Comparison of ENCODE assay signal across 35 cellular contexts in genomic region chr3:82378370-82378769, GRCh38.
"Had no signal": no experiment of that assay in that cellular context is flagged by ENCODE, and none has a peak within 500 bp of the region (broad histone marks: within the 10 kb centered on the region; RNA-seq: fewer than 3 reads in every experiment).

No MANE protein-coding gene starts in this region.

- H3K27me3 ChIP-seq: adrenal gland, ascending aorta, body of pancreas, brain microvascular endothelial cell, breast epithelium, cardiac muscle cell had no signal

- H3K9me3 ChIP-seq: adrenal gland, ascending aorta had no signal

- H3K4me1 ChIP-seq: adrenal gland, ascending aorta, body of pancreas, breast epithelium had no signal

- H3K27ac ChIP-seq: adrenal gland, ascending aorta, body of pancreas, brain microvascular endothelial cell, breast epithelium, cardiac muscle cell had no signal

- DNase-seq: activated effector memory CD4-positive, alpha-beta T cell treated with anti-CD3 and anti-CD28 coated beads, Interleukin-2, amount 50 U/mL, for 16 hours; activated effector memory CD4-positive, alpha-beta T cell treated with Interleukin-2 at 50 U/mL for 16 hours; activated gamma-delta T cell; activated gamma-delta T cell treated with Interleukin-2 at 50 U/mL for 16 hours; activated naive CD4-positive, alpha-beta T cell; activated naive CD4-positive, alpha-beta T cell treated with anti-CD3 and anti-CD28 coated beads for 36 hours; activated naive CD4-positive, alpha-beta T cell treated with anti-CD3 and anti-CD28 coated beads, Interleukin-2, amount 10 ng/mL, durations not matched to agents 7 days and 5 days; activated naive CD4-positive, alpha-beta T cell treated with anti-CD3 and anti-CD28 coated beads, Interleukin-2, amount 50 U/mL, for 16 hours; activated naive CD4-positive, alpha-beta T cell treated with Interleukin-2 at 50 U/mL for 16 hours; activated naive CD8-positive, alpha-beta T cell treated with anti-CD3 and anti-CD28 coated beads for 36 hours; activated naive CD8-positive, alpha-beta T cell treated with anti-CD3 and anti-CD28 coated beads, Interleukin-2, amount 10 ng/mL, durations not matched to agents 7 days and 5 days; activated naive CD8-positive, alpha-beta T cell treated with anti-CD3 and anti-CD28 coated beads, Interleukin-2, amount 50 U/mL, for 24 hours; activated T-cell treated with anti-CD3 and anti-CD28 coated beads for 4 hours; activated T-cell treated with anti-CD3 and anti-CD28 coated beads, Interleukin-2, amount 50 U/mL, for 1 hour; activated T-cell treated with anti-CD3 and anti-CD28 coated beads, Interleukin-2, amount 50 U/mL, for 24 hours; activated T-cell treated with anti-CD3 and anti-CD28 coated beads, Interleukin-2, amount 50 U/mL, for 4 hours; activated T-cell treated with anti-CD3 and anti-CD28 coated beads, Interleukin-2, amount 50 U/mL, for 48 hours; activated T-cell treated with anti-CD3 and anti-CD28 coated beads, Interleukin-2, amount 50 U/mL, for 72 hours; adrenal gland; amniotic stem cell; amygdala; anterior cingulate cortex; aorta; body of pancreas; brain microvascular endothelial cell; caudate nucleus; central memory CD4-positive, alpha-beta T cell; cerebellar nuclear complex had no signal

- ATAC-seq: activated naive CD4-positive, alpha-beta T cell treated with anti-CD3 and anti-CD28 coated beads, Interleukin-2, amount 50 U/mL, for 72 hours; activated naive CD8-positive, alpha-beta T cell treated with anti-CD3 and anti-CD28 coated beads, Interleukin-2, amount 50 U/mL, for 24 hours; activated T-cell treated with anti-CD3 and anti-CD28 coated beads, Interleukin-2, amount 50 U/mL, for 4 hours; activated T-cell treated with anti-CD3 and anti-CD28 coated beads, Interleukin-2, amount 50 U/mL, for 72 hours; activated T-helper 17 cell treated with anti-CD3 and anti-CD28 coated beads, Interleukin-2, amount 50 U/mL, for 72 hours; body of pancreas had no signal

- FAIRE-seq: astrocyte, bronchial epithelial cell had no signal

- H3K36me3 ChIP-seq: adrenal gland, ascending aorta, brain microvascular endothelial cell, breast epithelium, cardiac muscle cell had no signal

- H3K4me3 ChIP-seq: adrenal gland, ascending aorta, body of pancreas, breast epithelium, cardiac muscle cell had no signal
